In the genomic region with DNA sequence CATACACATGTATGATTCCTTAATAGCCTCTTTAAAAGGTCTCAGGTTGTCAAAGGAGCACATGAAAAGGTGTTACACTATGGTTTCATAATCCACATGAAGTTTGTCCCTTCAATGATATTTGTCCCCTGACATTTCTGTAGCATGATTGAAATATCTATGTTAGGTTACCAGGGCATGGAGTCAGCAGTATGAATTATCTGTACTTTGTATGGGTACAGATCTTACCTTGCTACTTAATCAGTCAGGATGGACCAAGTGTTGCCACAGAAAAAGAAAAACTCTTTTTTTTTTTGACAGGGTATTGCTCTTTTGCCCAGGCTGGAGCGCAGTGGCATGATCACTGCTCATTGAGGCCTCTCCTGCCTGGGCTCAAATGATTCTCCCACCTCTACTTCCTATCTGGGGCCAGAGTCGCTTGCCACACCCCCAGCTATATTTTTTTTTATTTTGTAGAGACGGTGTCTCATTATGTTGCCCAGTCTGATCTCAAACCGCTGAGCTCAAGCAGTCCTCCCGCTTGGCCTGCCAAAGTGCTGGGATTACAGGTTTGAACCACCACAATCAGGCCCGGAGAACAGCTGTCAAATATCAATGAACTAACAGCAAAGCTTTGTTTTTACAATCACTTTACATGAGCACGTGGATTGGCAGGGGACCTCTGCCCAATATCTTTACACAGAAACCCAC, we compare ENCODE assay signal across 2 cellular contexts.
TF ChIP-seq lines count a peak whose summit lies in the region.

No MANE protein-coding gene starts in this region.

TF ChIP-seq in WTC11, 78 proteins besides CTCF, POLR2A, EP300 and RAD21 (continues in another document):
- TF ChIP-seq, protein P1, sequence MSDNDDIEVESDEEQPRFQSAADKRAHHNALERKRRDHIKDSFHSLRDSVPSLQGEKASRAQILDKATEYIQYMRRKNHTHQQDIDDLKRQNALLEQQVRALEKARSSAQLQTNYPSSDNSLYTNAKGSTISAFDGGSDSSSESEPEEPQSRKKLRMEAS (CRISPR knock-in tag; IDR thresholded peaks at IDR 0.05): no peak
- TF ChIP-seq CBFB (CRISPR knock-in tag; IDR thresholded peaks at IDR 0.05; ENCODE audit: low read depth): no peak
- no peak for TF ChIP-seq NR2C2 (CRISPR knock-in tag; IDR thresholded peaks at IDR 0.05)
- TF ChIP-seq, protein P2, sequence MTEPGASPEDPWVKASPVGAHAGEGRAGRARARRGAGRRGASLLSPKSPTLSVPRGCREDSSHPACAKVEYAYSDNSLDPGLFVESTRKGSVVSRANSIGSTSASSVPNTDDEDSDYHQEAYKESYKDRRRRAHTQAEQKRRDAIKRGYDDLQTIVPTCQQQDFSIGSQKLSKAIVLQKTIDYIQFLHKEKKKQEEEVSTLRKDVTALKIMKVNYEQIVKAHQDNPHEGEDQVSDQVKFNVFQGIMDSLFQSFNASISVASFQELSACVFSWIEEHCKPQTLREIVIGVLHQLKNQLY (CRISPR knock-in tag; IDR thresholded peaks at IDR 0.05): no peak
- TF ChIP-seq, protein P3, sequence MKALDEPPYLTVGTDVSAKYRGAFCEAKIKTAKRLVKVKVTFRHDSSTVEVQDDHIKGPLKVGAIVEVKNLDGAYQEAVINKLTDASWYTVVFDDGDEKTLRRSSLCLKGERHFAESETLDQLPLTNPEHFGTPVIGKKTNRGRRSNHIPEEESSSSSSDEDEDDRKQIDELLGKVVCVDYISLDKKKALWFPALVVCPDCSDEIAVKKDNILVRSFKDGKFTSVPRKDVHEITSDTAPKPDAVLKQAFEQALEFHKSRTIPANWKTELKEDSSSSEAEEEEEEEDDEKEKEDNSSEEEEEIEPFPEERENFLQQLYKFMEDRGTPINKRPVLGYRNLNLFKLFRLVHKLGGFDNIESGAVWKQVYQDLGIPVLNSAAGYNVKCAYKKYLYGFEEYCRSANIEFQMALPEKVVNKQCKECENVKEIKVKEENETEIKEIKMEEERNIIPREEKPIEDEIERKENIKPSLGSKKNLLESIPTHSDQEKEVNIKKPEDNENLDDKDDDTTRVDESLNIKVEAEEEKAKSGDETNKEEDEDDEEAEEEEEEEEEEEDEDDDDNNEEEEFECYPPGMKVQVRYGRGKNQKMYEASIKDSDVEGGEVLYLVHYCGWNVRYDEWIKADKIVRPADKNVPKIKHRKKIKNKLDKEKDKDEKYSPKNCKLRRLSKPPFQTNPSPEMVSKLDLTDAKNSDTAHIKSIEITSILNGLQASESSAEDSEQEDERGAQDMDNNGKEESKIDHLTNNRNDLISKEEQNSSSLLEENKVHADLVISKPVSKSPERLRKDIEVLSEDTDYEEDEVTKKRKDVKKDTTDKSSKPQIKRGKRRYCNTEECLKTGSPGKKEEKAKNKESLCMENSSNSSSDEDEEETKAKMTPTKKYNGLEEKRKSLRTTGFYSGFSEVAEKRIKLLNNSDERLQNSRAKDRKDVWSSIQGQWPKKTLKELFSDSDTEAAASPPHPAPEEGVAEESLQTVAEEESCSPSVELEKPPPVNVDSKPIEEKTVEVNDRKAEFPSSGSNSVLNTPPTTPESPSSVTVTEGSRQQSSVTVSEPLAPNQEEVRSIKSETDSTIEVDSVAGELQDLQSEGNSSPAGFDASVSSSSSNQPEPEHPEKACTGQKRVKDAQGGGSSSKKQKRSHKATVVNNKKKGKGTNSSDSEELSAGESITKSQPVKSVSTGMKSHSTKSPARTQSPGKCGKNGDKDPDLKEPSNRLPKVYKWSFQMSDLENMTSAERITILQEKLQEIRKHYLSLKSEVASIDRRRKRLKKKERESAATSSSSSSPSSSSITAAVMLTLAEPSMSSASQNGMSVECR (CRISPR knock-in tag; IDR thresholded peaks at IDR 0.05; ENCODE audit: borderline replicate concordance): no peak
- TF ChIP-seq, protein P4, sequence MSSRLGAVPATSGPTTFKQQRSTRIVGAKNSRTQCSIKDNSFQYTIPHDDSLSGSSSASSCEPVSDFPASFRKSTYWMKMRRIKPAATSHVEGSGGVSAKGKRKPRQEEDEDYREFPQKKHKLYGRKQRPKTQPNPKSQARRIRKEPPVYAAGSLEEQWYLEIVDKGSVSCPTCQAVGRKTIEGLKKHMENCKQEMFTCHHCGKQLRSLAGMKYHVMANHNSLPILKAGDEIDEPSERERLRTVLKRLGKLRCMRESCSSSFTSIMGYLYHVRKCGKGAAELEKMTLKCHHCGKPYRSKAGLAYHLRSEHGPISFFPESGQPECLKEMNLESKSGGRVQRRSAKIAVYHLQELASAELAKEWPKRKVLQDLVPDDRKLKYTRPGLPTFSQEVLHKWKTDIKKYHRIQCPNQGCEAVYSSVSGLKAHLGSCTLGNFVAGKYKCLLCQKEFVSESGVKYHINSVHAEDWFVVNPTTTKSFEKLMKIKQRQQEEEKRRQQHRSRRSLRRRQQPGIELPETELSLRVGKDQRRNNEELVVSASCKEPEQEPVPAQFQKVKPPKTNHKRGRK (CRISPR knock-in tag; IDR thresholded peaks at IDR 0.05; ENCODE audit: borderline replicate concordance): no peak
- no peak for TF ChIP-seq MYBL2 (CRISPR knock-in tag; IDR thresholded peaks at IDR 0.05)
- no peak for TF ChIP-seq ATF1 (CRISPR knock-in tag; IDR thresholded peaks at IDR 0.05)
- TF ChIP-seq, protein P5, sequence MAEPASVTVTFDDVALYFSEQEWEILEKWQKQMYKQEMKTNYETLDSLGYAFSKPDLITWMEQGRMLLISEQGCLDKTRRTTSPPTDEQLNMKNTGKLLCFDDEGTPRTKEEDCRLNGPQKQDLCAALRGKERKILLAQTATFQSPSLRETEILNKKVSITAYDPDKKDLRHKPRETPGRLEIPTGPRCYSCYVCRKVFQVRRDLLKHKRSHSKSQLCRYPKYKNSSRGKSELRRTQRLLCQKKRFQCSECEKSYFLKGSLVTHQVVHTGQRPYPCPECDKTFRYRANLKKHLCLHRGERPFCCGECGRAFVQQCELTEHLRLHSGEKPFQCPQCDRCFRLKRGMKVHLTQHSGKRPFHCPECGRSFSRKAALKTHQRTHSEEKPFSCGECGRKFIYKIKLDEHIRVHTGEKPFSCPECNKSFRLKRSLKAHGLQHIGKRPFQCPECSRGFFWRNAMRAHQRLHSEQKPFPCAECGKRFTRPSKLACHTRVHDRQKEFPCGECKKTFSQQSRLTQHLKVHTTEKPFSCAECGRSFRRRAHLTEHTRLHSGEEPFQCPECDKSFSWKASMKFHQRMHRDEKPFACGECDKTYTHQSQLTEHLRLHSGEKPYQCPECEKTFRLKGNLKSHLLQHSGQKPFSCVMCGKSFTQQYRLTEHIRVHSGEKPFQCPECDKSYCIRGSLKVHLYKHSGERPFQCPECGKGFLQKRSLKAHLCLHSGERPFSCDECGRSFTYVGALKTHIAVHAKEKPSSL (CRISPR knock-in tag; conservative IDR thresholded peaks at IDR 0.05): no peak
- TF ChIP-seq, protein P6, sequence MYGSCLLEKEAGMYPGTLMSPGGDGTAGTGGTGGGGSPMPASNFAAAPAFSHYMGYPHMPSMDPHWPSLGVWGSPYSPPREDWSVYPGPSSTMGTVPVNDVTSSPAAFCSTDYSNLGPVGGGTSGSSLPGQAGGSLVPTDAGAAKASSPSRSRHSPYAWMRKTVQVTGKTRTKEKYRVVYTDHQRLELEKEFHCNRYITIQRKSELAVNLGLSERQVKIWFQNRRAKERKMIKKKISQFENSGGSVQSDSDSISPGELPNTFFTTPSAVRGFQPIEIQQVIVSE (CRISPR knock-in tag; IDR thresholded peaks at IDR 0.05; ENCODE audit: borderline replicate concordance): no peak
- no peak for TF ChIP-seq TP53 (CRISPR knock-in tag; IDR thresholded peaks at IDR 0.05)
- TF ChIP-seq FOXK1 (CRISPR knock-in tag; IDR thresholded peaks at IDR 0.05): no peak
- TF ChIP-seq, protein P7, sequence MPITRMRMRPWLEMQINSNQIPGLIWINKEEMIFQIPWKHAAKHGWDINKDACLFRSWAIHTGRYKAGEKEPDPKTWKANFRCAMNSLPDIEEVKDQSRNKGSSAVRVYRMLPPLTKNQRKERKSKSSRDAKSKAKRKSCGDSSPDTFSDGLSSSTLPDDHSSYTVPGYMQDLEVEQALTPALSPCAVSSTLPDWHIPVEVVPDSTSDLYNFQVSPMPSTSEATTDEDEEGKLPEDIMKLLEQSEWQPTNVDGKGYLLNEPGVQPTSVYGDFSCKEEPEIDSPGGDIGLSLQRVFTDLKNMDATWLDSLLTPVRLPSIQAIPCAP (CRISPR knock-in tag; IDR thresholded peaks at IDR 0.05): no peak

TF ChIP-seq in HepG2, 621 proteins besides CTCF, POLR2A, EP300 and RAD21:
- TF ChIP-seq, protein P8, sequence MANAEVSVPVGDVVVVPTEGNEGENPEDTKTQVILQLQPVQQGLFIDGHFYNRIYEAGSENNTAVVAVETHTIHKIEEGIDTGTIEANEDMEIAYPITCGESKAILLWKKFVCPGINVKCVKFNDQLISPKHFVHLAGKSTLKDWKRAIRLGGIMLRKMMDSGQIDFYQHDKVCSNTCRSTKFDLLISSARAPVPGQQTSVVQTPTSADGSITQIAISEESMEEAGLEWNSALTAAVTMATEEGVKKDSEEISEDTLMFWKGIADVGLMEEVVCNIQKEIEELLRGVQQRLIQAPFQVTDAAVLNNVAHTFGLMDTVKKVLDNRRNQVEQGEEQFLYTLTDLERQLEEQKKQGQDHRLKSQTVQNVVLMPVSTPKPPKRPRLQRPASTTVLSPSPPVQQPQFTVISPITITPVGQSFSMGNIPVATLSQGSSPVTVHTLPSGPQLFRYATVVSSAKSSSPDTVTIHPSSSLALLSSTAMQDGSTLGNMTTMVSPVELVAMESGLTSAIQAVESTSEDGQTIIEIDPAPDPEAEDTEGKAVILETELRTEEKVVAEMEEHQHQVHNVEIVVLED (CRISPR knock-in tag; IDR thresholded peaks at IDR 0.05; ENCODE audit: borderline replicate concordance): no peak
- TF ChIP-seq, protein P9, sequence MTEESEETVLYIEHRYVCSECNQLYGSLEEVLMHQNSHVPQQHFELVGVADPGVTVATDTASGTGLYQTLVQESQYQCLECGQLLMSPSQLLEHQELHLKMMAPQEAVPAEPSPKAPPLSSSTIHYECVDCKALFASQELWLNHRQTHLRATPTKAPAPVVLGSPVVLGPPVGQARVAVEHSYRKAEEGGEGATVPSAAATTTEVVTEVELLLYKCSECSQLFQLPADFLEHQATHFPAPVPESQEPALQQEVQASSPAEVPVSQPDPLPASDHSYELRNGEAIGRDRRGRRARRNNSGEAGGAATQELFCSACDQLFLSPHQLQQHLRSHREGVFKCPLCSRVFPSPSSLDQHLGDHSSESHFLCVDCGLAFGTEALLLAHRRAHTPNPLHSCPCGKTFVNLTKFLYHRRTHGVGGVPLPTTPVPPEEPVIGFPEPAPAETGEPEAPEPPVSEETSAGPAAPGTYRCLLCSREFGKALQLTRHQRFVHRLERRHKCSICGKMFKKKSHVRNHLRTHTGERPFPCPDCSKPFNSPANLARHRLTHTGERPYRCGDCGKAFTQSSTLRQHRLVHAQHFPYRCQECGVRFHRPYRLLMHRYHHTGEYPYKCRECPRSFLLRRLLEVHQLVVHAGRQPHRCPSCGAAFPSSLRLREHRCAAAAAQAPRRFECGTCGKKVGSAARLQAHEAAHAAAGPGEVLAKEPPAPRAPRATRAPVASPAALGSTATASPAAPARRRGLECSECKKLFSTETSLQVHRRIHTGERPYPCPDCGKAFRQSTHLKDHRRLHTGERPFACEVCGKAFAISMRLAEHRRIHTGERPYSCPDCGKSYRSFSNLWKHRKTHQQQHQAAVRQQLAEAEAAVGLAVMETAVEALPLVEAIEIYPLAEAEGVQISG (CRISPR knock-in tag; IDR thresholded peaks at IDR 0.05): no peak
